Comparison of ENCODE assay signal across 1 cellular context in the genomic region with DNA sequence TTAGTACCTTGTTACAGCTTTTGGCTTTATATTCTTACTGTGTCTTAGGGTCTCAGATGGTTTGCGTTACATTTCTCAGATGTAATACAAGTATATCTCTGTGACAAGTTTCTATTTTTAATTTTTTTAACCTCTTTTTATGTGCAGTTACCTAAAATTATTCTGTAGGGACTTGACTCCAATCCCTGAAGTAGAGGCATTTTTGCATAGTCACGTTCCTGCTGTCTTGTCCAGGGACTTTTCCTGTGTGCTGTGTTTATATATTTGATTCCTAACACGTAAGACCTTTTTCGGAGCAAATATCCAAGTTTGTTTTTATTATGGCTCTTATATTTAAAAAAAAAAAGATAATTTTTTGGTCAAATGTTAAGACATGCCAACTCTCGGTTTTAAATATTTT.
TF ChIP-seq lines count a peak whose summit lies in the region.

No MANE protein-coding gene starts in this region.

TF ChIP-seq in K562, 482 proteins besides CTCF, POLR2A, EP300 and RAD21 (continued from another document):
- TF ChIP-seq, protein P1, sequence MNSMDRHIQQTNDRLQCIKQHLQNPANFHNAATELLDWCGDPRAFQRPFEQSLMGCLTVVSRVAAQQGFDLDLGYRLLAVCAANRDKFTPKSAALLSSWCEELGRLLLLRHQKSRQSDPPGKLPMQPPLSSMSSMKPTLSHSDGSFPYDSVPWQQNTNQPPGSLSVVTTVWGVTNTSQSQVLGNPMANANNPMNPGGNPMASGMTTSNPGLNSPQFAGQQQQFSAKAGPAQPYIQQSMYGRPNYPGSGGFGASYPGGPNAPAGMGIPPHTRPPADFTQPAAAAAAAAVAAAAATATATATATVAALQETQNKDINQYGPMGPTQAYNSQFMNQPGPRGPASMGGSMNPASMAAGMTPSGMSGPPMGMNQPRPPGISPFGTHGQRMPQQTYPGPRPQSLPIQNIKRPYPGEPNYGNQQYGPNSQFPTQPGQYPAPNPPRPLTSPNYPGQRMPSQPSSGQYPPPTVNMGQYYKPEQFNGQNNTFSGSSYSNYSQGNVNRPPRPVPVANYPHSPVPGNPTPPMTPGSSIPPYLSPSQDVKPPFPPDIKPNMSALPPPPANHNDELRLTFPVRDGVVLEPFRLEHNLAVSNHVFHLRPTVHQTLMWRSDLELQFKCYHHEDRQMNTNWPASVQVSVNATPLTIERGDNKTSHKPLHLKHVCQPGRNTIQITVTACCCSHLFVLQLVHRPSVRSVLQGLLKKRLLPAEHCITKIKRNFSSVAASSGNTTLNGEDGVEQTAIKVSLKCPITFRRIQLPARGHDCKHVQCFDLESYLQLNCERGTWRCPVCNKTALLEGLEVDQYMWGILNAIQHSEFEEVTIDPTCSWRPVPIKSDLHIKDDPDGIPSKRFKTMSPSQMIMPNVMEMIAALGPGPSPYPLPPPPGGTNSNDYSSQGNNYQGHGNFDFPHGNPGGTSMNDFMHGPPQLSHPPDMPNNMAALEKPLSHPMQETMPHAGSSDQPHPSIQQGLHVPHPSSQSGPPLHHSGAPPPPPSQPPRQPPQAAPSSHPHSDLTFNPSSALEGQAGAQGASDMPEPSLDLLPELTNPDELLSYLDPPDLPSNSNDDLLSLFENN (IDR thresholded peaks at IDR 0.05; ENCODE audit: low read depth in 2 of 2, low read length in 2 of 2): no peak
- peak; percentile 58 for TF ChIP-seq NFE2 (IDR thresholded peaks at IDR 0.05; ENCODE audit: low read depth)
TF ChIP-seq in K562: peak in this region for 7.
